7 cellular contexts compared by ENCODE assay signal in the genomic region with DNA sequence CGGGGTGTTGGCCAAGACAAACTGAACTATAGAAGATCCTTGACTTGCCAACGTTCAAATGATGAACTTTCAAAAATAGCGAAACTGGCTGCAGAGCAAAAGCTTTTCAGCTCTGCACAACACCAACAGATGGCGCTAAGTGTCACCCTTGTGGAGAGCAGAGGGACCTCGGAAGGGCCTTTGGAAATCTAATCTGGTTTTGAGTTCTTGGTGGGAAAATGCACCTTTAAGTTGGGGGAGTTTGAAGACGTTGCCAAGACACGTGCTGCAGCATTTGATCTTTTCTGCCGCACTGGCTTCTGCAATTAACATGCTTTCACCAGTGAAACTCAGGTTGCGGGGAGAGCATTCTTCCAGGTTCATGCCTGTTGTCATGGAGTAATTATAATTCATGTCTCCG. TPM values are rescaled to one million over a fixed set of nuclear protein-coding genes. Genes with fewer than 3 reads are reported as not detected.
DNase-seq lines count a peak whose midpoint lies in the region; ATAC-seq and TF ChIP-seq lines count a peak whose summit lies in the region.

No MANE protein-coding gene starts in this region.

- H3K4me1 ChIP-seq in lung (ENCODE audit: control insufficient read depth in 2 of 2, insufficient read depth in 2 of 2, low read length in 2 of 2) = no peaks in the 10 kb centered on the region

- 48 to 61% methylated on average over 10 of the region's 10 CpGs for WGBS in lung, 2 donors

- ATAC-seq in lung (ENCODE audit: insufficient read depth, low FRiP score) = peak; percentile 66
- no peak for ATAC-seq in GM21786 (IDR thresholded peaks at IDR 0.05; ENCODE audit: unreplicated experiment)

- no peaks in the 10 kb centered on the region for H3K27me3 ChIP-seq in lung (ENCODE audit: control insufficient read depth, insufficient read depth)

- H3K4me3 Mint-ChIP-seq in activated CD4-positive, alpha-beta memory T cell treated with anti-CD3 and anti-CD28 coated beads, Interleukin-2, amount 10 ng/mL, durations not matched to agents 7 days and 5 days = no peak overlapping the region

- no peak overlapping the region for H3K27ac ChIP-seq in lung (ENCODE audit: low read depth in 1 of 2, low read length in 1 of 2)

- no peaks in the 10 kb centered on the region for H3K36me3 Mint-ChIP-seq in activated CD4-positive, alpha-beta memory T cell treated with anti-CD3 and anti-CD28 coated beads, Interleukin-2, amount 10 ng/mL, durations not matched to agents 7 days and 5 days (ENCODE audit: low read depth)

- no peak overlapping the region for H3K27ac Mint-ChIP-seq in activated CD4-positive, alpha-beta memory T cell treated with anti-CD3 and anti-CD28 coated beads, Interleukin-2, amount 10 ng/mL, durations not matched to agents 7 days and 5 days

- no peaks in the 10 kb centered on the region for H3K9me3 ChIP-seq in lung (ENCODE audit: control insufficient read depth in 2 of 2, insufficient read depth in 1 of 2, low read length in 1 of 2)

- no peak overlapping the region for H3K4me3 ChIP-seq in lung

- DNase-seq in LoVo (ENCODE audit: low spot score) = peak; percentile 12
- DNase-seq in activated CD4-positive, alpha-beta memory T cell treated with anti-CD3 and anti-CD28 coated beads, Interleukin-2, amount 10 ng/mL, durations not matched to agents 7 days and 5 days = peak; percentile 17
- no peak for DNase-seq in lung (ENCODE audit: low spot score)
- DNase-seq in NCI-H1694 treated with DMSO at 0.1 percent for 48 hours (lab: John Stamatoyannopoulos, UW) = no peak
- DNase-seq in NCI-H2196 (lab: John Stamatoyannopoulos, UW; ENCODE audit: unreplicated experiment) = no peak

- H3K36me3 ChIP-seq in lung (ENCODE audit: control insufficient read depth in 2 of 2, insufficient read depth in 2 of 2, low read length in 2 of 2) = no peaks in the 10 kb centered on the region

- POLR2A ChIA-PET in activated CD4-positive, alpha-beta memory T cell treated with anti-CD3 and anti-CD28 coated beads, Interleukin-2, amount 10 ng/mL, durations not matched to agents 7 days and 5 days (lab: Charles Lee) = no interaction called here

- CTCF ChIA-PET in activated CD4-positive, alpha-beta memory T cell treated with anti-CD3 and anti-CD28 coated beads, Interleukin-2, amount 10 ng/mL, durations not matched to agents 7 days and 5 days (lab: Charles Lee) = interaction anchor here (1.3 kb wide), 1 partner anchor 20 kb away, joined by 3 read pairs; no protein-coding TSS in a partner anchor

- no peaks in the 10 kb centered on the region for H3K4me1 Mint-ChIP-seq in activated CD4-positive, alpha-beta memory T cell treated with anti-CD3 and anti-CD28 coated beads, Interleukin-2, amount 10 ng/mL, durations not matched to agents 7 days and 5 days

- no peaks in the 10 kb centered on the region for H3K9me3 Mint-ChIP-seq in activated CD4-positive, alpha-beta memory T cell treated with anti-CD3 and anti-CD28 coated beads, Interleukin-2, amount 10 ng/mL, durations not matched to agents 7 days and 5 days

- no peaks in the 10 kb centered on the region for H3K27me3 Mint-ChIP-seq in activated CD4-positive, alpha-beta memory T cell treated with anti-CD3 and anti-CD28 coated beads, Interleukin-2, amount 10 ng/mL, durations not matched to agents 7 days and 5 days

- TF ChIP-seq CTCF in GM12872 (IDR thresholded peaks at IDR 0.05; ENCODE audit: insufficient read depth, low read depth, low read length) (peak; percentile 71), lung (IDR thresholded peaks at IDR 0.05; ENCODE audit: control extremely low read depth, extremely low read depth) (no peak)

RNA-seq across cellular contexts. Expression of a gene that starts 26.3 kb away (rescaled TPM):
- 10 to 100 TPM; 41.5 to 47.0 TPM for total RNA-seq in activated CD4-positive, alpha-beta memory T cell treated with anti-CD3 and anti-CD28 coated beads, Interleukin-2, amount 10 ng/mL, durations not matched to agents 7 days and 5 days
- 100 to 1,000 TPM in 1 of 2 donors, 10 to 100 TPM in 1; 42.4 to 109 TPM for total RNA-seq in lung
- 10 to 100 TPM; 24.1 to 26.6 TPM for polyA plus RNA-seq in lung

Comparison
In these comparisons a context has a peak if more than half of its experiments do, and no peak if none do; other contexts are left out.
1. DNase-seq: peak in LoVo (single experiment) and activated CD4-positive, alpha-beta memory T cell treated with anti-CD3 and anti-CD28 coated beads, Interleukin-2, amount 10 ng/mL, durations not matched to agents 7 days and 5 days (single experiment); none in lung (single experiment), NCI-H1694 treated with DMSO at 0.1 percent for 48 hours (single experiment) and NCI-H2196 (single experiment).